1 cellular context compared by ENCODE assay signal in the genomic region with DNA sequence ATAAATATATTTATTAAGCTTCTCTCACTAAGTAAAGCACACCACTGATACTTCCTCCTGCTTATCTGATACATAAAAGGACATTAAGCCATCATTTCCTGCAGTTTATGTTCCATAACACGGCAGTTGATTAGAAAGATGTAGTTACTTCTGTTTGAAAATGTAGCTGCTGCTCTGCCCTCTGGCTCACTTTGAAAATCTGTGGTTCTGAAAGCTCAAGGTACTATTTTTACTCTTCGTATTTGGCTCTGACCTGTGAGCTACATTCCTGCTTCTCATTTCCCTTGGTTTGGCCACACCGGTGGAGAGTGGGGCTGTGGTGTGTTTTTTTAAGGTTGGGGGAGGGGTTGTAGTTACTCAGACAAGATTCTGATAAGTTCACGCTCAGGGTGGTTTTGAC.
TF ChIP-seq lines count a peak whose summit lies in the region.

No MANE protein-coding gene starts in this region.

TF ChIP-seq in GM23338, 12 proteins besides CTCF, POLR2A, EP300 and RAD21 (continued from another document):
- TF ChIP-seq, protein P1, sequence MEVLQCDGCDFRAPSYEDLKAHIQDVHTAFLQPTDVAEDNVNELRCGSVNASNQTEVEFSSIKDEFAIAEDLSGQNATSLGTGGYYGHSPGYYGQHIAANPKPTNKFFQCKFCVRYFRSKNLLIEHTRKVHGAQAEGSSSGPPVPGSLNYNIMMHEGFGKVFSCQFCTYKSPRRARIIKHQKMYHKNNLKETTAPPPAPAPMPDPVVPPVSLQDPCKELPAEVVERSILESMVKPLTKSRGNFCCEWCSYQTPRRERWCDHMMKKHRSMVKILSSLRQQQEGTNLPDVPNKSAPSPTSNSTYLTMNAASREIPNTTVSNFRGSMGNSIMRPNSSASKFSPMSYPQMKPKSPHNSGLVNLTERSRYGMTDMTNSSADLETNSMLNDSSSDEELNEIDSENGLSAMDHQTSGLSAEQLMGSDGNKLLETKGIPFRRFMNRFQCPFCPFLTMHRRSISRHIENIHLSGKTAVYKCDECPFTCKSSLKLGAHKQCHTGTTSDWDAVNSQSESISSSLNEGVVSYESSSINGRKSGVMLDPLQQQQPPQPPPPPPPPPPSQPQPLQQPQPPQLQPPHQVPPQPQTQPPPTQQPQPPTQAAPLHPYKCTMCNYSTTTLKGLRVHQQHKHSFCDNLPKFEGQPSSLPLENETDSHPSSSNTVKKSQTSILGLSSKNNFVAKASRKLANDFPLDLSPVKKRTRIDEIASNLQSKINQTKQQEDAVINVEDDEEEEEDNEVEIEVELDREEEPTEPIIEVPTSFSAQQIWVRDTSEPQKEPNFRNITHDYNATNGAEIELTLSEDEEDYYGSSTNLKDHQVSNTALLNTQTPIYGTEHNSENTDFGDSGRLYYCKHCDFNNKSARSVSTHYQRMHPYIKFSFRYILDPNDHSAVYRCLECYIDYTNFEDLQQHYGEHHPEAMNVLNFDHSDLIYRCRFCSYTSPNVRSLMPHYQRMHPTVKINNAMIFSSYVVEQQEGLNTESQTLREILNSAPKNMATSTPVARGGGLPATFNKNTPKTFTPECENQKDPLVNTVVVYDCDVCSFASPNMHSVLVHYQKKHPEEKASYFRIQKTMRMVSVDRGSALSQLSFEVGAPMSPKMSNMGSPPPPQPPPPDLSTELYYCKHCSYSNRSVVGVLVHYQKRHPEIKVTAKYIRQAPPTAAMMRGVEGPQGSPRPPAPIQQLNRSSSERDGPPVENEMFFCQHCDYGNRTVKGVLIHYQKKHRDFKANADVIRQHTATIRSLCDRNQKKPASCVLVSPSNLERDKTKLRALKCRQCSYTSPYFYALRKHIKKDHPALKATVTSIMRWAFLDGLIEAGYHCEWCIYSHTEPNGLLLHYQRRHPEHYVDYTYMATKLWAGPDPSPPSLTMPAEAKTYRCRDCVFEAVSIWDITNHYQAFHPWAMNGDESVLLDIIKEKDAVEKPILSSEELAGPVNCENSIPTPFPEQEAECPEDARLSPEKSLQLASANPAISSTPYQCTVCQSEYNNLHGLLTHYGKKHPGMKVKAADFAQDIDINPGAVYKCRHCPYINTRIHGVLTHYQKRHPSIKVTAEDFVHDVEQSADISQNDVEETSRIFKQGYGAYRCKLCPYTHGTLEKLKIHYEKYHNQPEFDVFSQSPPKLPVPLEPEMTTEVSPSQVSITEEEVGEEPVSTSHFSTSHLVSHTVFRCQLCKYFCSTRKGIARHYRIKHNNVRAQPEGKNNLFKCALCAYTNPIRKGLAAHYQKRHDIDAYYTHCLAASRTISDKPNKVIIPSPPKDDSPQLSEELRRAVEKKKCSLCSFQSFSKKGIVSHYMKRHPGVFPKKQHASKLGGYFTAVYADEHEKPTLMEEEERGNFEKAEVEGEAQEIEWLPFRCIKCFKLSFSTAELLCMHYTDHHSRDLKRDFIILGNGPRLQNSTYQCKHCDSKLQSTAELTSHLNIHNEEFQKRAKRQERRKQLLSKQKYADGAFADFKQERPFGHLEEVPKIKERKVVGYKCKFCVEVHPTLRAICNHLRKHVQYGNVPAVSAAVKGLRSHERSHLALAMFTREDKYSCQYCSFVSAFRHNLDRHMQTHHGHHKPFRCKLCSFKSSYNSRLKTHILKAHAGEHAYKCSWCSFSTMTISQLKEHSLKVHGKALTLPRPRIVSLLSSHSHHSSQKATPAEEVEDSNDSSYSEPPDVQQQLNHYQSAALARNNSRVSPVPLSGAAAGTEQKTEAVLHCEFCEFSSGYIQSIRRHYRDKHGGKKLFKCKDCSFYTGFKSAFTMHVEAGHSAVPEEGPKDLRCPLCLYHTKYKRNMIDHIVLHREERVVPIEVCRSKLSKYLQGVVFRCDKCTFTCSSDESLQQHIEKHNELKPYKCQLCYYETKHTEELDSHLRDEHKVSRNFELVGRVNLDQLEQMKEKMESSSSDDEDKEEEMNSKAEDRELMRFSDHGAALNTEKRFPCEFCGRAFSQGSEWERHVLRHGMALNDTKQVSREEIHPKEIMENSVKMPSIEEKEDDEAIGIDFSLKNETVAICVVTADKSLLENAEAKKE (CRISPR knock-in tag; IDR thresholded peaks at IDR 0.05) = no peak
